In genomic region chr9:6575324-6575758, GRCh38 we compare ENCODE assay signal across 13 cellular contexts.
DNase-seq lines count a peak whose midpoint lies in the region; ATAC-seq lines count a peak whose summit lies in the region.
"Had no signal": no experiment of that assay in that cellular context is flagged by ENCODE, and none has a peak within 500 bp of the region (broad histone marks: within the 10 kb centered on the region; RNA-seq: fewer than 3 reads in every experiment).

No MANE protein-coding gene starts in this region.

- H3K18ac ChIP-seq in mesendoderm (ENCODE audit: low read length) = no peak overlapping the region

- H3K27me3 Mint-ChIP-seq in stimulated activated naive B cell treated with anti-CD40 and anti-IgM and Interleukin-4, amounts not matched to agents 10 μg/mL and 1 μg/mL and 100 μg/mL, for 72 hours = peaks cover 13 to 31% of the 10 kb centered on the region in 2 donors

- no peak overlapping the region for H3K9ac ChIP-seq in mesendoderm (ENCODE audit: low read length)
- H3K9ac ChIP-seq: SK-N-SH had no signal

- H2BK120ac ChIP-seq in mesendoderm (ENCODE audit: low read depth, low read length) = no peak overlapping the region

- H3K4me3 Mint-ChIP-seq in stimulated activated naive B cell treated with anti-CD40 and anti-IgM and Interleukin-4, amounts not matched to agents 10 μg/mL and 1 μg/mL and 100 μg/mL, for 72 hours = no peak overlapping the region
- H3K4me3 Mint-ChIP-seq: HFFc6 had no signal

- H3K27ac ChIP-seq in mesendoderm (ENCODE audit: low read depth, low read length) = no peak overlapping the region
- H3K27ac ChIP-seq: 22Rv1 had no signal

- no peak overlapping the region for H2BK5ac ChIP-seq in mesendoderm (ENCODE audit: low read length)

- no peak overlapping the region for H3K4ac ChIP-seq in mesendoderm (ENCODE audit: low read depth, low read length)

- H3K4me1 ChIP-seq in mesendoderm (ENCODE audit: control insufficient read depth, low read depth, low read length) = no peaks in the 10 kb centered on the region

- no CpG with 5 or more reads among the region's 2 CpGs for WGBS in mesendoderm (ENCODE audit: extremely low coverage, insufficient coverage, low lambda C conversion rate)

- peaks cover 21 to 44% of the 10 kb centered on the region in 2 donors for H3K4me1 Mint-ChIP-seq in stimulated activated naive B cell treated with anti-CD40 and anti-IgM and Interleukin-4, amounts not matched to agents 10 μg/mL and 1 μg/mL and 100 μg/mL, for 72 hours

- H3K56ac ChIP-seq in mesendoderm (ENCODE audit: low read length) = no peak overlapping the region

- no peak overlapping the region for H3K27ac Mint-ChIP-seq in stimulated activated naive B cell treated with anti-CD40 and anti-IgM and Interleukin-4, amounts not matched to agents 10 μg/mL and 1 μg/mL and 100 μg/mL, for 72 hours
- H3K27ac Mint-ChIP-seq: HFFc6 had no signal

- no peak overlapping the region for H2BK15ac ChIP-seq in mesendoderm (replicated peaks; ENCODE audit: low read depth)

- DNase-seq in NCI-H1417 (lab: John Stamatoyannopoulos, UW) (peak; percentile 20 to 74 (median 35)), NCI-H1417 treated with DMSO at 0.1 percent for 48 hours (lab: John Stamatoyannopoulos, UW) (no peak), mesendoderm (no peak), CD1c-positive myeloid dendritic cell (ENCODE audit: extremely low spot score) (no peak), epidermal melanocyte (ENCODE audit: insufficient read length, low spot score) (no peak)
- DNase-seq in stimulated activated naive B cell treated with anti-CD40 and anti-IgM and Interleukin-4, amounts not matched to agents 10 μg/mL and 1 μg/mL and 100 μg/mL, for 72 hours = peak; percentile 15
- DNase-seq: activated CD8-positive, alpha-beta memory T cell treated with anti-CD3 and anti-CD28 coated beads for 24 hours; HFFc6; NCI-H1930; SK-N-SH had no signal

- no peaks in the 10 kb centered on the region for H3K27me3 ChIP-seq in mesendoderm (ENCODE audit: insufficient read depth, low read length, poor library complexity)

- no peak overlapping the region for H3K23ac ChIP-seq in mesendoderm (ENCODE audit: low read length)

- no peak overlapping the region for H3K4me3 ChIP-seq in mesendoderm (ENCODE audit: low read length)

- no peak overlapping the region for H2AK5ac ChIP-seq in mesendoderm (ENCODE audit: low read length)

- no peaks in the 10 kb centered on the region for H3K79me1 ChIP-seq in mesendoderm (ENCODE audit: low read length)

- H4K8ac ChIP-seq in mesendoderm (ENCODE audit: low read depth, low read length) = no peak overlapping the region

- H3K9me3 Mint-ChIP-seq in stimulated activated naive B cell treated with anti-CD40 and anti-IgM and Interleukin-4, amounts not matched to agents 10 μg/mL and 1 μg/mL and 100 μg/mL, for 72 hours = no peaks in the 10 kb centered on the region
- H3K9me3 Mint-ChIP-seq: HFFc6 had no signal

- no peak overlapping the region for H3K4me2 ChIP-seq in mesendoderm (ENCODE audit: low read length)
- H3K4me2 ChIP-seq: SK-N-SH had no signal

- ATAC-seq in HG02642 (IDR thresholded peaks at IDR 0.05; ENCODE audit: poor library complexity, unreplicated experiment) = peak; percentile 85
- ATAC-seq in HG03457 (IDR thresholded peaks at IDR 0.05; ENCODE audit: unreplicated experiment) = peak; percentile 70
- peak; percentile 94 for ATAC-seq in stimulated activated naive B cell treated with anti-CD40 and anti-IgM and Interleukin-4, amounts not matched to agents 10 μg/mL and 1 μg/mL and 100 μg/mL, for 72 hours (replicated peaks)

- H4K5ac ChIP-seq in mesendoderm (ENCODE audit: low read length) = no peak overlapping the region

- H3K36me3 Mint-ChIP-seq in stimulated activated naive B cell treated with anti-CD40 and anti-IgM and Interleukin-4, amounts not matched to agents 10 μg/mL and 1 μg/mL and 100 μg/mL, for 72 hours = peaks cover 0 to 7% of the 10 kb centered on the region in 2 donors

- no peaks in the 10 kb centered on the region for H3K36me3 ChIP-seq in mesendoderm (ENCODE audit: control insufficient read depth, insufficient read depth, low read length)

- H3K79me2 ChIP-seq in mesendoderm (ENCODE audit: control insufficient read depth, insufficient read depth, low read length) = no peaks in the 10 kb centered on the region

Comparison
In these comparisons a context has a peak if more than half of its experiments do, and no peak if none do; other contexts are left out.
1. DNase-seq: peak in NCI-H1417 (3 of 3) and stimulated activated naive B cell treated with anti-CD40 and anti-IgM and Interleukin-4, amounts not matched to agents 10 μg/mL and 1 μg/mL and 100 μg/mL, for 72 hours (single experiment); none in NCI-H1417 treated with DMSO at 0.1 percent for 48 hours (single experiment), mesendoderm (single experiment), CD1c-positive myeloid dendritic cell (single experiment) and epidermal melanocyte (single experiment).
2. Peak in every context shown above with its lines, with median percentiles within 50 percentile points of each other: ATAC-seq.